In genomic region chr14:99781853-99782610, GRCh38 we compare ENCODE assay signal across 22 cellular contexts. TPM values are rescaled to one million over a fixed set of nuclear protein-coding genes. Genes with fewer than 3 reads are reported as not detected.
DNase-seq lines count a peak whose midpoint lies in the region; ATAC-seq and TF ChIP-seq lines count a peak whose summit lies in the region.
"Had no signal": no experiment of that assay in that cellular context is flagged by ENCODE, and none has a peak within 500 bp of the region (broad histone marks: within the 10 kb centered on the region; RNA-seq: fewer than 3 reads in every experiment).

No MANE protein-coding gene starts in this region.

- H3K4me3 ChIP-seq in Caco-2 (ENCODE audit: low read depth, low read length) = no peak overlapping the region
- H3K4me3 ChIP-seq in coronary artery = no peak overlapping the region
- H3K4me3 ChIP-seq: A549, GM12878, GM23248 had no signal

- H3K27ac Mint-ChIP-seq in Caco-2 (ENCODE audit: unreplicated experiment) (peak overlapping the region; percentile 54), type B pancreatic cell (peak overlapping the region; percentile 97)
- H3K27ac Mint-ChIP-seq: CD14-positive monocyte; CD4-positive, alpha-beta memory T cell; IgD-negative memory B cell had no signal

- CTCF ChIA-PET in Caco-2 (lab: Charles Lee) = no interaction called here

- H3K4me1 ChIP-seq in Caco-2 = peaks cover 16% of the 10 kb centered on the region
- H3K4me1 ChIP-seq: A549 had no signal

- no peaks in the 10 kb centered on the region for H3K36me3 ChIP-seq in Caco-2 (ENCODE audit: control insufficient read depth, insufficient read depth, low read length)

- ATAC-seq in left lobe of liver (no peak), GM18861 (IDR thresholded peaks at IDR 0.05; ENCODE audit: unreplicated experiment) (no peak)
- ATAC-seq: A549, GM12878, HCT116 had no signal

- TF ChIP-seq CTCF in Caco-2 (IDR thresholded peaks at IDR 0.05; ENCODE audit: insufficient read depth in 1 of 2, low read depth in 1 of 2, low read length in 1 of 2, severe bottlenecking in 1 of 2, unreplicated experiment in 1 of 2) (no peak), coronary artery (IDR thresholded peaks at IDR 0.05) (no peak), type B pancreatic cell (conservative IDR thresholded peaks at IDR 0.05) (no peak)

- POLR2A ChIA-PET in Caco-2 (lab: Charles Lee) = no interaction called here

- H3K27me3 Mint-ChIP-seq in Caco-2 (ENCODE audit: insufficient read depth, unreplicated experiment) (peaks cover 14% of the 10 kb centered on the region), type B pancreatic cell (peaks cover 4% of the 10 kb centered on the region)

- DNase-seq in Caco-2 (no peak), coronary artery (ENCODE audit: low spot score) (peak; percentile 62), left lobe of liver (ENCODE audit: low spot score) (peak; percentile 27), type B pancreatic cell (ENCODE audit: extremely low spot score, unreplicated experiment) (no peak), GM03348 (ENCODE audit: low spot score) (no peak), C1 segment of cervical spinal cord (lab: John Stamatoyannopoulos, UW) (no peak)
- DNase-seq: AML-193; Calu3; CD4-positive, alpha-beta memory T cell; DMS79 treated with DMSO at 0.1 percent for 48 hours; GF-D8; GM23248; H7; HFFc6; KBM-7 had no signal

- no peaks in the 10 kb centered on the region for H3K27me3 ChIP-seq in Caco-2 (replicated peaks; ENCODE audit: control insufficient read depth, insufficient read depth, low read length)

- intact Hi-C loops in Caco-2 (cut with micrococcal nuclease; ENCODE audit: unreplicated experiment) = loop anchor here (5.0 kb wide), 1 partner anchor 55 kb away; no protein-coding TSS in a partner anchor

- H3K4me1 Mint-ChIP-seq in Caco-2 (ENCODE audit: low read depth, unreplicated experiment) (peaks cover 12% of the 10 kb centered on the region), type B pancreatic cell (ENCODE audit: unreplicated experiment) (peaks cover 12% of the 10 kb centered on the region)
- H3K4me1 Mint-ChIP-seq: CD14-positive monocyte; CD4-positive, alpha-beta memory T cell; IgD-negative memory B cell had no signal

- H3K27ac ChIP-seq in coronary artery = no peak overlapping the region
- H3K27ac ChIP-seq: 22Rv1, A549, GM23248 had no signal

- H3K9me3 Mint-ChIP-seq in Caco-2 (ENCODE audit: unreplicated experiment) = peaks cover 16% of the 10 kb centered on the region
- H3K9me3 Mint-ChIP-seq in type B pancreatic cell = peaks cover 6% of the 10 kb centered on the region

- no peak overlapping the region for H3K4me3 Mint-ChIP-seq in Caco-2 (ENCODE audit: unreplicated experiment)
- peak overlapping the region; percentile 75 for H3K4me3 Mint-ChIP-seq in type B pancreatic cell
- H3K4me3 Mint-ChIP-seq: CD14-positive monocyte; CD4-positive, alpha-beta memory T cell; HFFc6 had no signal

- H3K9me3 ChIP-seq in Caco-2 = peaks cover 12% of the 10 kb centered on the region

- BruUV-seq in Caco-2 (replicated peaks; lab: Mats Ljungman, UMichigan) = no TSS peak

- peaks cover 4% of the 10 kb centered on the region for H3K36me3 Mint-ChIP-seq in Caco-2 (ENCODE audit: insufficient read depth, unreplicated experiment)
- H3K36me3 Mint-ChIP-seq in type B pancreatic cell = no peaks in the 10 kb centered on the region
- H3K36me3 Mint-ChIP-seq: CD14-positive monocyte; CD4-positive, alpha-beta memory T cell; IgD-negative memory B cell had no signal

RNA-seq across cellular contexts. Expression of gene EML1, which starts 11.2 kb away (rescaled TPM):
- 5.9 and 7.2 TPM in 2 replicates for total RNA-seq in Caco-2 (2022)
- 5.1 TPM for total RNA-seq in left lobe of liver
- total RNA-seq in type B pancreatic cell (ENCODE audit: low replicate concordance) = 45.7 and 73.8 TPM in 2 replicates

Comparison
In these comparisons a context has a peak if more than half of its experiments do, and no peak if none do; other contexts are left out.
1. DNase-seq: peak in coronary artery (single experiment) and left lobe of liver (single experiment); none in Caco-2 (0 of 2), type B pancreatic cell (single experiment), GM03348 (single experiment) and C1 segment of cervical spinal cord (0 of 14).